1 cellular context compared by ENCODE assay signal in genomic region chr5:133366438-133366837, GRCh38.
TF ChIP-seq lines count a peak whose summit lies in the region.

No MANE protein-coding gene starts in this region.

TF ChIP-seq in H1, 55 proteins besides CTCF, POLR2A, EP300 and RAD21 (continued from another document):
- no peak for TF ChIP-seq SRF (IDR thresholded peaks at IDR 0.05; ENCODE audit: low read depth, low read length)
